ENCODE assay signal across 20 cellular contexts in the genomic region with DNA sequence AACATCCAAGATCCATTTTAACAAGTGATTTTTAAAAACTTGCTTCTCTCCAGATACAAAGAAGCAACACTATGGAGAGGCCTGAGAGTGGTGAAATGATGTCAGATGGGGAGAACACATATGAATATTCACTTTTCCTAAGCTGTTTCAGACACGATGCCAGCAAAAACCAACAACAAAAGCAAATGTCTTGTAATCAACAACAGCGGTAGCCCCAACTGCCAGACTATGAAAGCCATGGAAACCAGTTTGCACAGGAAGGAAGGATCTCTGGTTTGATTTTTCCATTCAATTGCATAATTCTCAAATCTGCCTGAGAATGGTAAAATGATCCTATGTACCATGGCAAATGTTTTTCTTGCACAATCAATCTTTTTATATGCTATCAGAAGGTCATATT.
DNase-seq lines count a peak whose midpoint lies in the region; TF ChIP-seq lines count a peak whose summit lies in the region.
"Had no signal": no experiment of that assay in that cellular context is flagged by ENCODE, and none has a peak within 500 bp of the region (broad histone marks: within the 10 kb centered on the region; RNA-seq: fewer than 3 reads in every experiment).

No MANE protein-coding gene starts in this region.

- TF ChIP-seq CTCF in C4-2B (conservative IDR thresholded peaks at IDR 0.05): no peak
- no peak for TF ChIP-seq CTCF in HEK293 (tag by site-specific recombination; IDR thresholded peaks at IDR 0.05)
- TF ChIP-seq CTCF in nephron (IDR thresholded peaks at IDR 0.05; ENCODE audit: unreplicated experiment in 3 of 3): no peak

- peaks cover 61% of the 10 kb centered on the region for H3K4me1 ChIP-seq in HEK293 (ENCODE audit: control insufficient read depth, insufficient read depth, low read length)
- H3K4me1 ChIP-seq: prostate gland had no signal

- no peaks in the 10 kb centered on the region for H3K9me3 ChIP-seq in HEK293 (ENCODE audit: control insufficient read depth, insufficient read depth, low read depth, low read length)
- H3K9me3 ChIP-seq: prostate gland, SJCRH30, suprapubic skin had no signal

- POLR2A ChIA-PET in HEK293 (lab: Yijun Ruan, JAX): no interaction called here

- no peaks in the 10 kb centered on the region for H3K36me3 ChIP-seq in HEK293 (ENCODE audit: control insufficient read depth in 2 of 2, insufficient read depth in 1 of 2, low read length in 2 of 2)
- H3K36me3 ChIP-seq: prostate gland, SJCRH30, suprapubic skin had no signal

- H3K4me3 ChIP-seq in HEK293 (ENCODE audit: low read depth, low read length): no peak overlapping the region
- H3K4me3 ChIP-seq: coronary artery, prostate gland, SJCRH30, suprapubic skin had no signal

- CTCF ChIA-PET in HEK293 (lab: Yijun Ruan, JAX): interaction anchor here (1.1 kb wide), 1 partner anchor 284 kb away, joined by 3 read pairs; no protein-coding TSS in a partner anchor

- H3K9me3 Mint-ChIP-seq in nephron: no peaks in the 10 kb centered on the region
- H3K9me3 Mint-ChIP-seq: WTC11 had no signal

- peak overlapping the region; percentile 75 to 84 (median 81) for H3K27ac Mint-ChIP-seq in nephron
- H3K27ac Mint-ChIP-seq: activated CD8-positive, alpha-beta memory T cell treated with anti-CD3 and anti-CD28 coated beads, Interleukin-2, amount 10 ng/mL, durations not matched to agents 7 days and 5 days had no signal

- no peaks in the 10 kb centered on the region for H3K36me3 Mint-ChIP-seq in nephron (ENCODE audit: low read depth)
- H3K36me3 Mint-ChIP-seq: activated CD8-positive, alpha-beta memory T cell treated with anti-CD3 and anti-CD28 coated beads, Interleukin-2, amount 10 ng/mL, durations not matched to agents 7 days and 5 days; WTC11 had no signal

- DNase-seq in cerebellar cortex (ENCODE audit: low spot score) (peak; percentile 70), EL (no peak), NCI-H774 (lab: John Stamatoyannopoulos, UW) (no peak)
- DNase-seq in activated T-cell treated with anti-CD3 and anti-CD28 coated beads, Interleukin-2, amount 50 U/mL, for 48 hours: no peak
- DNase-seq: activated CD8-positive, alpha-beta memory T cell treated with anti-CD3 and anti-CD28 coated beads, Interleukin-2, amount 10 ng/mL, durations not matched to agents 7 days and 5 days; activated naive CD4-positive, alpha-beta T cell treated with anti-CD3 and anti-CD28 coated beads, Interleukin-2, amount 50 U/mL, for 16 hours; amniotic stem cell; HCEC 1CT; NCI-H526 treated with DMSO at 0.1 percent for 48 hours; SJCRH30; stimulated activated naive CD4-positive, alpha-beta T cell; T1000 had no signal

- peaks cover 58% of the 10 kb centered on the region for H3K4me1 Mint-ChIP-seq in nephron
- H3K4me1 Mint-ChIP-seq: activated CD8-positive, alpha-beta memory T cell treated with anti-CD3 and anti-CD28 coated beads, Interleukin-2, amount 10 ng/mL, durations not matched to agents 7 days and 5 days had no signal

- H3K4me3 Mint-ChIP-seq in nephron: no peak overlapping the region
- H3K4me3 Mint-ChIP-seq: activated CD8-positive, alpha-beta memory T cell treated with anti-CD3 and anti-CD28 coated beads, Interleukin-2, amount 10 ng/mL, durations not matched to agents 7 days and 5 days had no signal

- peaks cover 12% of the 10 kb centered on the region for H3K27me3 Mint-ChIP-seq in nephron (ENCODE audit: low read depth)

- peak overlapping the region; percentile 63; the same call in 1 of the 2 replicates for H3K27ac ChIP-seq in C4-2B
- H3K27ac ChIP-seq in HEK293 (ENCODE audit: extremely low read depth, low read depth, low read length): peak overlapping the region; percentile 47; the same call in 1 of the 2 replicates
- H3K27ac ChIP-seq: coronary artery, KMS-11, prostate gland, SJCRH30, suprapubic skin had no signal

TF ChIP-seq in HEK293, 187 proteins besides CTCF, POLR2A, EP300 and RAD21:
- TF ChIP-seq ZNF248 (tag by site-specific recombination; IDR thresholded peaks at IDR 0.05) (no peak), ZNF133 (tag by site-specific recombination; IDR thresholded peaks at IDR 0.05) (no peak), ZNF658 (tag by site-specific recombination; IDR thresholded peaks at IDR 0.05) (no peak), ZNF768 (tag by site-specific recombination; IDR thresholded peaks at IDR 0.05) (no peak), ZNF548 (tag by site-specific recombination; IDR thresholded peaks at IDR 0.05) (no peak), ZNF837 (tag by site-specific recombination; IDR thresholded peaks at IDR 0.05) (no peak), ZNF555 (tag by site-specific recombination; conservative IDR thresholded peaks at IDR 0.05) (no peak), HOXD13 (CRISPR knock-in tag; IDR thresholded peaks at IDR 0.05; ENCODE audit: borderline replicate concordance) (no peak), ZNF426 (tag by site-specific recombination; IDR thresholded peaks at IDR 0.05) (no peak), ZNF600 (tag by site-specific recombination; IDR thresholded peaks at IDR 0.05) (no peak), ZNF202 (tag by site-specific recombination; IDR thresholded peaks at IDR 0.05; ENCODE audit: borderline replicate concordance) (no peak)
- TF ChIP-seq, protein P1, sequence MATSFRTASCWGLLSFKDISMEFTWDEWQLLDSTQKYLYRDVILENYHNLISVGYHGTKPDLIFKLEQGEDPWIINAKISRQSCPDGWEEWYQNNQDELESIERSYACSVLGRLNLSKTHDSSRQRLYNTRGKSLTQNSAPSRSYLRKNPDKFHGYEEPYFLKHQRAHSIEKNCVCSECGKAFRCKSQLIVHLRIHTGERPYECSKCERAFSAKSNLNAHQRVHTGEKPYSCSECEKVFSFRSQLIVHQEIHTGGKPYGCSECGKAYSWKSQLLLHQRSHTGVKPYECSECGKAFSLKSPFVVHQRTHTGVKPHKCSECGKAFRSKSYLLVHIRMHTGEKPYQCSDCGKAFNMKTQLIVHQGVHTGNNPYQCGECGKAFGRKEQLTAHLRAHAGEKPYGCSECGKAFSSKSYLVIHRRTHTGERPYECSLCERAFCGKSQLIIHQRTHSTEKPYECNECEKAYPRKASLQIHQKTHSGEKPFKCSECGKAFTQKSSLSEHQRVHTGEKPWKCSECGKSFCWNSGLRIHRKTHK (tag by site-specific recombination; IDR thresholded peaks at IDR 0.05): no peak
- TF ChIP-seq, protein P2, sequence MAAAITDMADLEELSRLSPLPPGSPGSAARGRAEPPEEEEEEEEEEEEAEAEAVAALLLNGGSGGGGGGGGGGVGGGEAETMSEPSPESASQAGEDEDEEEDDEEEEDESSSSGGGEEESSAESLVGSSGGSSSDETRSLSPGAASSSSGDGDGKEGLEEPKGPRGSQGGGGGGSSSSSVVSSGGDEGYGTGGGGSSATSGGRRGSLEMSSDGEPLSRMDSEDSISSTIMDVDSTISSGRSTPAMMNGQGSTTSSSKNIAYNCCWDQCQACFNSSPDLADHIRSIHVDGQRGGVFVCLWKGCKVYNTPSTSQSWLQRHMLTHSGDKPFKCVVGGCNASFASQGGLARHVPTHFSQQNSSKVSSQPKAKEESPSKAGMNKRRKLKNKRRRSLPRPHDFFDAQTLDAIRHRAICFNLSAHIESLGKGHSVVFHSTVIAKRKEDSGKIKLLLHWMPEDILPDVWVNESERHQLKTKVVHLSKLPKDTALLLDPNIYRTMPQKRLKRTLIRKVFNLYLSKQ (tag by site-specific recombination; IDR thresholded peaks at IDR 0.05; ENCODE audit: borderline replicate concordance): no peak
